8 cellular contexts compared by ENCODE assay signal in the genomic region with DNA sequence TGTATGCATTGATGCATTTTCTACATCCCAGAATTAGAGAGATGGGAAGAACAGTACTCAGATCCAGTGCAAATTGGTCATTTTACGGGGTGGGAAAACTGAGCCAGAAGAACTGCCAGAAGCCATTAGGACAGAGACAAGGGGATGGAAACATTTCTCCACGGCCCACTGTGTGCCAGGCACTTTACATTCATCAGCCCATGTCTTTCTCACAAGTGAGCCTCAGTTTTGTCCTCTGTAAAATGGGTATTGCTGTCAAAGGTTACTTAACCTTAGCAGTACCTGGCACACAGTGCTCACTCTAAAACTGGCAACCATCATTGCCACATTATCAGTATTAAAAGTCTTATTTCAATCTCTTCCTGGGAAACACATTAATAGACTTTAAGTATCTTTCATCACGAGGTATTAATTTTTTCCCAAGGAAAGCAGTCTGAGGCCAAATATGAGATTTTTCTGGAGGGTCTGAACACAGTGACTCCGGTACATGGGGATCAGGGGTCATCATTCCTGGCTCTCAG. TPM values are rescaled to one million over a fixed set of nuclear protein-coding genes. Genes with fewer than 3 reads are reported as not detected.
DNase-seq lines count a peak whose midpoint lies in the region; ATAC-seq and TF ChIP-seq lines count a peak whose summit lies in the region.

No MANE protein-coding gene starts in this region.

- peaks cover 20% of the 10 kb centered on the region for H4K20me1 ChIP-seq in Loucy (ENCODE audit: insufficient read depth, low read length, poor library complexity, severe bottlenecking)

- DNase-seq in astrocyte of the cerebellum (ENCODE audit: low read depth) = peak; percentile 91
- DNase-seq in iris pigment epithelial cell (ENCODE audit: low read depth) = peak; percentile 95
- DNase-seq in SKM-1 treated with dmso at 0.1 percent for 144 hours (lab: John Stamatoyannopoulos, UW; ENCODE audit: unreplicated experiment) = no peak
- no peak for DNase-seq in mucosa of gallbladder (ENCODE audit: low spot score)
- DNase-seq in foreskin melanocyte = no peak

- peak overlapping the region; percentile 73 for H3K4me3 ChIP-seq in Loucy (ENCODE audit: low read length, poor library complexity, severe bottlenecking)
- H3K4me3 ChIP-seq in astrocyte of the cerebellum (ENCODE audit: low read depth, low read length) = peak overlapping the region; percentile 6
- peak overlapping the region; percentile 5 to 99 for H3K4me3 ChIP-seq in stomach smooth muscle (ENCODE audit: low read length in 2 of 2)

- H3K9me3 ChIP-seq in Loucy (ENCODE audit: insufficient read depth, low read depth, low read length) (no peaks in the 10 kb centered on the region), stomach smooth muscle (ENCODE audit: control insufficient read depth in 2 of 2, low read length in 2 of 2) (no peaks in the 10 kb centered on the region)

- no peaks in the 10 kb centered on the region for H3F3A ChIP-seq in Loucy (ENCODE audit: low read depth)

- peaks cover 9% of the 10 kb centered on the region for H3K4me1 ChIP-seq in Loucy (ENCODE audit: insufficient read depth, low read length, poor library complexity, severe bottlenecking)
- H3K4me1 ChIP-seq in stomach smooth muscle (ENCODE audit: control insufficient read depth, insufficient read depth, low read length) = peaks cover 47% of the 10 kb centered on the region

- H3K27ac ChIP-seq in stomach smooth muscle (ENCODE audit: low read length) = peak overlapping the region; percentile 100

- H3K27me3 ChIP-seq in Loucy (ENCODE audit: insufficient read depth, low read length, poor library complexity, severe bottlenecking) (no peaks in the 10 kb centered on the region), stomach smooth muscle (ENCODE audit: control insufficient read depth in 1 of 2, insufficient read depth in 2 of 2, low read length in 2 of 2) (no peaks in the 10 kb centered on the region)

- no peak overlapping the region for H3K9ac ChIP-seq in Loucy (ENCODE audit: low read depth, low read length, poor library complexity, severe bottlenecking)
- peak overlapping the region; percentile 86 to 99 for H3K9ac ChIP-seq in stomach smooth muscle (ENCODE audit: low read length in 2 of 2)

- no peak overlapping the region for H2AFZ ChIP-seq in Loucy (ENCODE audit: low read length)

- H3K36me3 ChIP-seq in Loucy (ENCODE audit: insufficient read depth, low read length) = peaks cover 11% of the 10 kb centered on the region; the same call in 1 of the 2 replicates
- peaks cover 25 to 29% of the 10 kb centered on the region in 2 donors for H3K36me3 ChIP-seq in stomach smooth muscle (ENCODE audit: control insufficient read depth in 2 of 2, insufficient read depth in 2 of 2, low read length in 2 of 2)

- no peaks in the 10 kb centered on the region for H3K9me2 ChIP-seq in Loucy (replicated peaks; ENCODE audit: low read depth, low read length)

- in situ Hi-C loops in astrocyte of the cerebellum (cut with HindIII; ENCODE audit: low sequenced_read_pairs) = no loop called here

- H3K4me2 ChIP-seq in Loucy (ENCODE audit: low read depth, low read length, poor library complexity, severe bottlenecking) = peak overlapping the region; percentile 78

- no peak for ATAC-seq in GM21526 (IDR thresholded peaks at IDR 0.05; ENCODE audit: low FRiP score, unreplicated experiment)

- TF ChIP-seq CTCF in Loucy (conservative IDR thresholded peaks at IDR 0.05; ENCODE audit: low read length) (no peak), astrocyte of the cerebellum (IDR thresholded peaks at IDR 0.05; ENCODE audit: low read depth, low read length, missing control alignments) (no peak)

- H3K79me2 ChIP-seq in Loucy (ENCODE audit: insufficient read depth, low read length) = peaks cover 35% of the 10 kb centered on the region

RNA-seq across cellular contexts. Expression of a gene that starts 5.2 kb away (rescaled TPM):
- total RNA-seq in mucosa of gallbladder = 240 TPM

Comparison
In these comparisons a context has a peak if more than half of its experiments do, and no peak if none do; other contexts are left out.
1. H3K4me3 ChIP-seq: peak in every context shown above with its lines; median percentile 73 in Loucy; 52 in stomach smooth muscle; 6 in astrocyte of the cerebellum.
2. DNase-seq: peak in astrocyte of the cerebellum (single experiment) and iris pigment epithelial cell (single experiment); none in SKM-1 treated with dmso at 0.1 percent for 144 hours (single experiment), mucosa of gallbladder (single experiment) and foreskin melanocyte (single experiment).